In the genomic region with DNA sequence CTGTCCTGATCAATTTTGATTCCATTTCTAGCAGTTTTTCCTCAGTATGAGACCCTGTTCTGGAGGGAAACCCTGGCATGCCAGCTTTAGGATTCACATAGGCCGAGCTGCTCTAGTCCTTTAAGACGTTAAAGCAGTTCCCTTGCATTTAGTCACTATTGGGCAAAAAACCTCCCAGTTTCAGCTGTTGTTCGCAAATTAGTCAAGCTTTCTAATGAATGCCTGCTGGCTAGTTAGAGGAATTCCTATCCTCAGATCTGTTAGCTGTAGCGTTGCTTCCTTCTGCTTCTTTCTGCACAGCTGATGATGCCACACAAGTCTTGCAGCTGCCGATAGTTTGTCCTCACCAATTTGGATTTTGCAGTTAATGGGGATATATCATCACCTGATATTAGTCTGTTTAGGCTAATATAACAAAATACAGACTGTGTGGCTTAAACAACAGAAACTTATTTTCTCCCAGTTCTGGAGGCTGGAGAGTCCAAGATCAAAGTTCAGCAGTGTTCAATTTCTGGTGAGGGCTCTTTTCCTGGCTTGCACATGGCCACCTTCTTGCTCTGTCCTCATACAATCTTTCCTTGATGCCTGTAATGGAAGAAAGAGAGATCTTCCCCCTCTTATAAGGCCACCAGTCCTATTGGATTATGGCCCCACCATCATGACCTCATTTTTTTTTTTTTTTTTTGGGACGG, we compare ENCODE assay signal across 17 cellular contexts. TPM values are rescaled to one million over a fixed set of nuclear protein-coding genes. Genes with fewer than 3 reads are reported as not detected.
DNase-seq lines count a peak whose midpoint lies in the region; ATAC-seq, FAIRE-seq and TF ChIP-seq lines count a peak whose summit lies in the region.
"Had no signal": no experiment of that assay in that cellular context is flagged by ENCODE, and none has a peak within 500 bp of the region (broad histone marks: within the 10 kb centered on the region; RNA-seq: fewer than 3 reads in every experiment).

No MANE protein-coding gene starts in this region.

- peak overlapping the region in 1 of 3 experiments; percentile 51 for H3K4me3 Mint-ChIP-seq in nephron
- H3K4me3 Mint-ChIP-seq: B cell; CD8-positive, alpha-beta T cell; HFFc6 had no signal

- H3K4me3 ChIP-seq in HepG2 (replicated peaks in 1 of 3; ENCODE audit: insufficient read depth in 1 of 3, low read depth in 2 of 3, low read length in 3 of 3) (no peak overlapping the region), right lobe of liver (no peak overlapping the region), coronary artery (no peak overlapping the region)
- H3K4me3 ChIP-seq: BLaER1 treated with 17β-estradiol and CSF1 and Interleukin-3, amounts not matched to agents 10 nM and 100 nM had no signal

- ATAC-seq in HepG2 (no peak), right lobe of liver (no peak)
- ATAC-seq: CD8-positive, alpha-beta T cell; HCT116 had no signal

- H2AFZ ChIP-seq in HepG2 (ENCODE audit: low read length) = no peak overlapping the region

- TF ChIP-seq EP300 in HepG2 (IDR thresholded peaks at IDR 0.05; ENCODE audit: low read depth in 2 of 2, low read length in 2 of 2) (no peak), HepG2 (CRISPR knock-in tag; IDR thresholded peaks at IDR 0.05; ENCODE audit: borderline replicate concordance) (no peak)

- peaks cover 60% of the 10 kb centered on the region for H3K36me3 Mint-ChIP-seq in nephron (ENCODE audit: low read depth)

- peaks cover 5% of the 10 kb centered on the region for H3K79me2 ChIP-seq in HepG2 (ENCODE audit: insufficient read depth, low read length)

- TF ChIP-seq CTCF in HepG2 (CRISPR knock-in tag; IDR thresholded peaks at IDR 0.05) (no peak), right lobe of liver (IDR thresholded peaks at IDR 0.05) (no peak), coronary artery (IDR thresholded peaks at IDR 0.05) (no peak), nephron (IDR thresholded peaks at IDR 0.05; ENCODE audit: unreplicated experiment in 3 of 3) (no peak)

- H3K9me3 ChIP-seq in HepG2 (ENCODE audit: low read length) = no peaks in the 10 kb centered on the region
- no peaks in the 10 kb centered on the region for H3K9me3 ChIP-seq in right lobe of liver

- FAIRE-seq in HepG2 (lab: Jason Lieb, UNC) = no peak
- FAIRE-seq: HTR-8/SVneo had no signal

- in situ Hi-C loops in HepG2 (cut with HindIII; ENCODE audit: extremely low pct_ligation_motif_present, low pct_unique_long_range_greater_than_20kb) = no loop called here

- intact Hi-C loops in HepG2 (cut with micrococcal nuclease; ENCODE audit: unreplicated experiment) (no loop called here), right lobe of liver (cut with DNase I) (no loop called here)

- TF ChIP-seq RAD21 in HepG2 (CRISPR knock-in tag; IDR thresholded peaks at IDR 0.05) = no peak

- DNase-seq in HepG2 (ENCODE audit: low spot score) (no peak), right lobe of liver (no peak), coronary artery (ENCODE audit: low spot score) (peak; percentile 16), amygdala (lab: John Stamatoyannopoulos, UW) (no peak), medulla oblongata (ENCODE audit: extremely low spot score) (no peak)
- DNase-seq: Calu3; CD8-positive, alpha-beta T cell; DMS79 treated with DMSO at 0.1 percent for 48 hours; GF-D8; GOT3; H7; HFFc6 had no signal

- CTCF ChIA-PET in HepG2 (lab: Yijun Ruan, JAX; ENCODE audit: low intra/inter-chr PET ratio, low total read pairs) = no interaction called here

- H3K4me1 ChIP-seq in HepG2 (ENCODE audit: insufficient read depth, low read length) = peaks cover 22% of the 10 kb centered on the region
- H3K4me1 ChIP-seq in right lobe of liver = no peaks in the 10 kb centered on the region

- H3K27ac Mint-ChIP-seq in nephron = peak overlapping the region; percentile 48 to 81 (median 60)
- H3K27ac Mint-ChIP-seq: B cell; CD8-positive, alpha-beta T cell; HFFc6 had no signal

- BruUV-seq in HepG2 (replicated peaks; lab: Mats Ljungman, UMichigan) = no TSS peak

- TF ChIP-seq POLR2A in HepG2 (IDR thresholded peaks at IDR 0.05; ENCODE audit: insufficient read depth in 1 of 2, low read depth in 2 of 2, low read length in 2 of 2) (no peak), right lobe of liver (IDR thresholded peaks at IDR 0.05) (no peak)

- WGBS in HepG2 (ENCODE audit: low lambda C conversion rate) = 95% methylated on average over 6 of the region's 6 CpGs
- WGBS in right lobe of liver (ENCODE audit: insufficient coverage, low coverage, low lambda C conversion rate, missing lambda C conversion rate) = 89% methylated on average over 6 of the region's 6 CpGs

- POLR2A ChIA-PET in HepG2 (lab: Yijun Ruan, JAX) = interaction anchor here (0.7 to 2.6 kb wide), 4 partner anchors 13 to 87 kb away, joined by 3 to 21 read pairs (median 4); no protein-coding TSS in a partner anchor

- no peaks in the 10 kb centered on the region for H3K27me3 ChIP-seq in HepG2 (ENCODE audit: control insufficient read depth in 1 of 2, insufficient read depth in 2 of 2, low read length in 2 of 2)
- H3K27me3 ChIP-seq in right lobe of liver = no peaks in the 10 kb centered on the region
- H3K27me3 ChIP-seq: BLaER1 treated with 17β-estradiol and CSF1 and Interleukin-3, amounts not matched to agents 10 nM and 100 nM had no signal

- H3K36me3 ChIP-seq in HepG2 (replicated peaks in 1 of 2; ENCODE audit: control insufficient read depth in 1 of 2, insufficient read depth in 2 of 2, low read length in 2 of 2) (no peaks in the 10 kb centered on the region; a peak in 2 of 5 replicates), right lobe of liver (no peaks in the 10 kb centered on the region)

- H3K27ac ChIP-seq in HepG2 (ENCODE audit: extremely low read length, insufficient read depth, low read length) (no peak overlapping the region), right lobe of liver (no peak overlapping the region), coronary artery (no peak overlapping the region)
- H3K27ac ChIP-seq: BLaER1 treated with 17β-estradiol and CSF1 and Interleukin-3, amounts not matched to agents 10 nM and 100 nM had no signal

- H3K4me2 ChIP-seq in HepG2 (ENCODE audit: low read depth, low read length) = no peak overlapping the region
- H3K4me2 ChIP-seq: BLaER1 treated with 17β-estradiol and CSF1 and Interleukin-3, amounts not matched to agents 10 nM and 100 nM had no signal

- peaks cover 9% of the 10 kb centered on the region for H3K4me1 Mint-ChIP-seq in nephron

- no peak overlapping the region for H3K9ac ChIP-seq in HepG2 (ENCODE audit: insufficient read depth, low read depth, low read length)
- H3K9ac ChIP-seq: BLaER1 treated with 17β-estradiol and CSF1 and Interleukin-3, amounts not matched to agents 10 nM and 100 nM had no signal

- no peaks in the 10 kb centered on the region for H3K27me3 Mint-ChIP-seq in nephron (ENCODE audit: low read depth)
- H3K27me3 Mint-ChIP-seq: B cell had no signal

- no peaks in the 10 kb centered on the region for H4K20me1 ChIP-seq in HepG2 (ENCODE audit: insufficient read depth, low read length)
- H4K20me1 ChIP-seq: BLaER1 treated with 17β-estradiol and CSF1 and Interleukin-3, amounts not matched to agents 10 nM and 100 nM had no signal

- H3K9me3 Mint-ChIP-seq in nephron = peaks cover 8% of the 10 kb centered on the region
- H3K9me3 Mint-ChIP-seq: CD8-positive, alpha-beta T cell; HFFc6 had no signal

RNA-seq across cellular contexts. Expression of a gene that starts 7.5 kb away (rescaled TPM):
- total RNA-seq in HepG2 (2016; rRNA removed; fragmentation: Illumina TruSeq; extraction: Trizol) = 55.0 and 63.2 TPM in 2 replicates
- total RNA-seq in HepG2 (2016; cell fraction: cytosol; rRNA removed; fragmentation: Illumina TruSeq; extraction: Trizol; ENCODE audit: low read depth) = 40.0 and 66.0 TPM in 2 replicates
- 52.3 and 63.7 TPM in 2 replicates for total RNA-seq in HepG2 (2016; cell fraction: insoluble cytoplasmic fraction; rRNA removed; fragmentation: Illumina TruSeq; extraction: Trizol)
- total RNA-seq in HepG2 (2016; cell fraction: membrane; rRNA removed; fragmentation: Illumina TruSeq; extraction: Trizol) = 56.6 and 72.2 TPM in 2 replicates
- 14.7 and 21.3 TPM in 2 replicates for total RNA-seq in HepG2 (2016; cell fraction: nucleus; rRNA removed; fragmentation: Illumina TruSeq; extraction: Trizol)
- 63.5 and 65.3 TPM in 2 replicates for polyA plus RNA-seq in HepG2 (2011; rRNA removed)
- polyA plus RNA-seq in HepG2 (2011; cell fraction: cytosol; rRNA removed) = 57.8 and 86.0 TPM in 2 replicates
- polyA plus RNA-seq in HepG2 (2011; cell fraction: nucleus; rRNA removed) = 25.5 and 27.0 TPM in 2 replicates
- polyA plus RNA-seq in HepG2 (2012) = 38.1 and 49.1 TPM in 2 replicates
- 60.3 and 88.5 TPM in 2 replicates for polyA plus RNA-seq in HepG2 (2016; cell fraction: cytosol; fragmentation: Illumina TruSeq; extraction: Trizol; ENCODE audit: low read depth)
- 70.2 and 77.9 TPM in 2 replicates for polyA plus RNA-seq in HepG2 (2016; cell fraction: insoluble cytoplasmic fraction; fragmentation: Illumina TruSeq; extraction: Trizol; ENCODE audit: low read depth)
- polyA plus RNA-seq in HepG2 (2016; cell fraction: membrane; fragmentation: Illumina TruSeq; extraction: Trizol; ENCODE audit: low read depth) = 79.8 and 95.5 TPM in 2 replicates
- 32.2 and 35.3 TPM in 2 replicates for polyA plus RNA-seq in HepG2 (2016; cell fraction: nucleus; fragmentation: Illumina TruSeq; extraction: Trizol; ENCODE audit: insufficient read depth, low read depth)
- 109 and 162 TPM in 2 replicates for polyA minus RNA-seq in HepG2 (2011; rRNA and poly(A)+ RNA removed; ENCODE audit: low replicate concordance)
- 22.8 and 25.9 TPM in 2 replicates for polyA minus RNA-seq in HepG2 (2011; cell fraction: cytosol; rRNA and poly(A)+ RNA removed)
- 11.3 and 16.4 TPM in 2 replicates for polyA minus RNA-seq in HepG2 (2011; cell fraction: nucleus; rRNA and poly(A)+ RNA removed)
- total RNA-seq in right lobe of liver = 10 to 100 TPM; 14.8 to 38.0 (median 17.3) TPM

RNA-seq across cellular contexts. Expression of a gene that starts 34.7 kb away (rescaled TPM):
- 7.1 and 15.8 TPM in 2 replicates for total RNA-seq in HepG2 (2016; rRNA removed; fragmentation: Illumina TruSeq; extraction: Trizol)
- 6.7 and 6.9 TPM in 2 replicates for total RNA-seq in HepG2 (2016; cell fraction: cytosol; rRNA removed; fragmentation: Illumina TruSeq; extraction: Trizol; ENCODE audit: low read depth)
- 5.8 and 16.8 TPM in 2 replicates for total RNA-seq in HepG2 (2016; cell fraction: insoluble cytoplasmic fraction; rRNA removed; fragmentation: Illumina TruSeq; extraction: Trizol)
- 6.1 and 7.5 TPM in 2 replicates for total RNA-seq in HepG2 (2016; cell fraction: membrane; rRNA removed; fragmentation: Illumina TruSeq; extraction: Trizol)
- 18.1 and 21.2 TPM in 2 replicates for total RNA-seq in HepG2 (2016; cell fraction: nucleus; rRNA removed; fragmentation: Illumina TruSeq; extraction: Trizol)
- polyA plus RNA-seq in HepG2 (2011; rRNA removed) = 9.0 and 11.3 TPM in 2 replicates
- polyA plus RNA-seq in HepG2 (2011; cell fraction: cytosol; rRNA removed) = 9.5 and 11.5 TPM in 2 replicates
- polyA plus RNA-seq in HepG2 (2011; cell fraction: nucleus; rRNA removed) = 27.8 and 40.2 TPM in 2 replicates
- polyA plus RNA-seq in HepG2 (2012) = 6.1 and 9.1 TPM in 2 replicates
- 0.77 and 0.90 TPM in 2 replicates for polyA plus RNA-seq in HepG2 (2016; cell fraction: cytosol; fragmentation: Illumina TruSeq; extraction: Trizol; ENCODE audit: low read depth)
- polyA plus RNA-seq in HepG2 (2016; cell fraction: insoluble cytoplasmic fraction; fragmentation: Illumina TruSeq; extraction: Trizol; ENCODE audit: low read depth) = 3.7 and 5.2 TPM in 2 replicates
- 2.0 and 2.2 TPM in 2 replicates for polyA plus RNA-seq in HepG2 (2016; cell fraction: membrane; fragmentation: Illumina TruSeq; extraction: Trizol; ENCODE audit: low read depth)
- 40.2 and 42.1 TPM in 2 replicates for polyA plus RNA-seq in HepG2 (2016; cell fraction: nucleus; fragmentation: Illumina TruSeq; extraction: Trizol; ENCODE audit: insufficient read depth, low read depth)
- 1.2 and 27.6 TPM in 2 replicates for polyA minus RNA-seq in HepG2 (2011; rRNA and poly(A)+ RNA removed; ENCODE audit: low replicate concordance)
- polyA minus RNA-seq in HepG2 (2011; cell fraction: cytosol; rRNA and poly(A)+ RNA removed) = 8.8 and 9.2 TPM in 2 replicates
- polyA minus RNA-seq in HepG2 (2011; cell fraction: nucleus; rRNA and poly(A)+ RNA removed) = 13.6 and 14.7 TPM in 2 replicates
- 1 to 10 TPM in 3 of 6 experiments, under 1 TPM in 3; 0.42 to 2.4 (median 1.1) TPM for total RNA-seq in right lobe of liver
